ENCODE assay signal across 14 cellular contexts in the genomic region with DNA sequence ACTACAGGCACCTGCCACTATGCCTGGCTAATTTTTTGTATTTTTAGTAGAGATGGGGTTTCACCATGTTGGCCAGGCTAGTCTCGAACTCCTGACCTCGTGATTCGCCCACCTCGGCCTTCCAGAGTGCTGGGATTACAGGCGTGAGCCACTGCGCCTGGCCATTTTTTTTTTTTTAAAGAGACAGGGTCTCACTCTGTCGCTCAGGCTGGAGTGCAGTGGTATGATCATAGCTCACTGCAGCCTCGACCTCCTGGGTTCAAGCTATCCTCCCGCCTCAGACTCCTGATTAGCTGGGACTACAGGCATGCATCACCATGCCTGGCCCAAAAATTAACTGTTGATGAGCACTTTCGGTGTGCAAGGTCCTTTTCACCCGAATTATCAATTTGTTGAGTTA. TPM values are rescaled to one million over a fixed set of nuclear protein-coding genes. Genes with fewer than 3 reads are reported as not detected.
"Had no signal": no experiment of that assay in that cellular context is flagged by ENCODE, and none has a peak within 500 bp of the region (broad histone marks: within the 10 kb centered on the region; RNA-seq: fewer than 3 reads in every experiment).

No MANE protein-coding gene starts in this region.

RNA-seq across cellular contexts. Expression of gene NPHS1, which starts 16.2 kb away (rescaled TPM):
- total RNA-seq: subcutaneous adipose tissue, suprapubic skin, thoracic aorta, thyroid gland, tibial nerve, transverse colon, upper lobe of left lung, upper lobe of right lung, ureter, vagina had no signal
- polyA plus RNA-seq: urinary bladder had no signal

RNA-seq across cellular contexts. Expression of gene KIRREL2, which starts 20.6 kb away (rescaled TPM):
- total RNA-seq: subcutaneous adipose tissue, suprapubic skin, transverse colon, upper lobe of right lung, ureter, urinary bladder, vagina had no signal
- polyA plus RNA-seq: urinary bladder had no signal

RNA-seq across cellular contexts. Expression of gene PRODH2, which starts 23.5 kb away (rescaled TPM):
- total RNA-seq: stomach, subcutaneous adipose tissue, suprapubic skin, temporal lobe, thoracic aorta, thyroid gland, tibial nerve, transverse colon, upper lobe of left lung, upper lobe of right lung, ureter, urinary bladder, uterus, vagina had no signal
